21 cellular contexts compared by ENCODE assay signal in the genomic region with DNA sequence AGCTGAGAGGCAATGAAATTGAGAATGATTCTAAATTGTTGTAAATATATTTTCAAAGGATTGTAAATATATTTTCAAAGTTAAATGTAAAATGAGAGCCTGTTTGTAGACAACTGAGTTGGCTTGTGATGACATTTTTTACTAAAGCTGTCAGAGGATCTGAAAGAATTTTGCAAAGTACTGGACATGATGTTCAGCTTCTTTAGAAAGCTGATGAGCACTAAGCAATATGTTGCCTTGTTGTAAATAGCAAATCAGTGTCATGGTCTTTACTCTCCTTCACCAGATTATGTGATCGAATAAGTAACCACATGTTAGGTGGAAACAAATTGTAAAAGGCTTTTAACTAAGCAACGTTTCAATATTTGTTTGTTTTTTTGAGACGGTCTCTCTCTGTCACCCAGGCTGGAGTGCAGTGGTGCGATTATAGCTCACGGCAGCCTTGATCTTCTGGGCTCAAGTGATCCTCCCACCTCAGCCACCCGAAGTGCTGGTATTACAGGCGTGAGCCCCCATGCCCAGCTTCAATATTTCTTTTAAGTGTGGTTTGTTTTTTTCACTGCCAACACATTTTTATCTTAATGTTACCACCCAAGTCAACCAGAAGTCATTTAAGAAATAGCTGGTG.
"Had no signal": no experiment of that assay in that cellular context is flagged by ENCODE, and none has a peak within 500 bp of the region (broad histone marks: within the 10 kb centered on the region; RNA-seq: fewer than 3 reads in every experiment).

No MANE protein-coding gene starts in this region.

- DNase-seq: central memory CD4-positive, alpha-beta T cell; cortex of kidney; dorsolateral prefrontal cortex; effector CD8-positive, alpha-beta T cell; foreskin fibroblast; head of caudate nucleus; kidney; left colon; natural killer cell; nucleus accumbens; ovary; small intestine; stimulated activated CD4-positive, alpha-beta T cell treated with anti-CD3 and anti-CD28 coated beads, Interleukin-12 subunit alpha, Interleukin-12 subunit beta, amount 100 ng/mL, for 4 hours; stimulated activated naive CD4-positive, alpha-beta T cell treated with Interleukin-2 at 50 U/mL for 16 hours; testis; upper lobe of right lung had no signal

- H3K27ac ChIP-seq: hepatocyte, tibial nerve, upper lobe of right lung, vagina had no signal

- H3K27ac Mint-ChIP-seq: natural killer cell had no signal

- H3K27me3 ChIP-seq: dorsolateral prefrontal cortex, hepatocyte, ovary, testis, tibial nerve, upper lobe of right lung, vagina had no signal

- H3K4me3 ChIP-seq: dorsolateral prefrontal cortex, hepatocyte, ovary, testis, tibial nerve, upper lobe of right lung, vagina had no signal

- H3K9me3 ChIP-seq: ovary, testis, upper lobe of right lung had no signal

- H3K4me3 Mint-ChIP-seq: natural killer cell, neural crest cell had no signal

- ATAC-seq: left colon, natural killer cell, sciatic nerve, upper lobe of right lung had no signal

- H3K4me1 Mint-ChIP-seq: natural killer cell, neural crest cell had no signal

- H3K4me1 ChIP-seq: tibial nerve, upper lobe of right lung, vagina had no signal
